In genomic region chr17:38349097-38349904, GRCh38 we compare ENCODE assay signal across 8 cellular contexts. TPM values are rescaled to one million over a fixed set of nuclear protein-coding genes. Genes with fewer than 3 reads are reported as not detected.
DNase-seq lines count a peak whose midpoint lies in the region; ATAC-seq and TF ChIP-seq lines count a peak whose summit lies in the region.

No MANE protein-coding gene starts in this region.

- no peak for TF ChIP-seq EP300 in ovary (IDR thresholded peaks at IDR 0.05)

- intact Hi-C loops in ovary (cut with DNase I): loop anchor here in 2 of 4 donors (2.0 to 10.0 kb wide), 4 partner anchors 68 to 316 kb away; no protein-coding TSS in a partner anchor

- H3K27ac ChIP-seq in ovary (no peak overlapping the region), thymus (ENCODE audit: low read depth) (peak overlapping the region; percentile 0)

- peak; percentile 99 for TF ChIP-seq CTCF in NB4 (IDR thresholded peaks at IDR 0.05; ENCODE audit: low read depth, low read length)
- TF ChIP-seq CTCF in ovary (IDR thresholded peaks at IDR 0.05): peak; percentile 71 to 81 (median 74)

- no peak for ATAC-seq in HG03139 (IDR thresholded peaks at IDR 0.05; ENCODE audit: unreplicated experiment)

- H3K36me3 ChIP-seq in ovary (no peaks in the 10 kb centered on the region), thymus (ENCODE audit: control insufficient read depth, insufficient read depth) (no peaks in the 10 kb centered on the region)

- H3K27me3 ChIP-seq in ovary (no peaks in the 10 kb centered on the region), thymus (ENCODE audit: control insufficient read depth, insufficient read depth) (no peaks in the 10 kb centered on the region)

- 30 to 32% (median 32%) methylated on average over 10 of the region's 10 CpGs for WGBS in ovary, 3 donors
- whole genome bisulfite sequencing in thymus: 33% methylated on average over 10 of the region's 10 CpGs

- H3K9me3 ChIP-seq in ovary (no peaks in the 10 kb centered on the region), thymus (ENCODE audit: control insufficient read depth) (no peaks in the 10 kb centered on the region)

- no peak overlapping the region for H3K4me3 ChIP-seq in NB4 (ENCODE audit: low read depth, low read length)
- H3K4me3 ChIP-seq in ovary: no peak overlapping the region
- H3K4me3 ChIP-seq in thymus (ENCODE audit: low read length): no peak overlapping the region

- DNase-seq in EL (peak; percentile 82), NB4 (ENCODE audit: low read depth) (peak; percentile 90), SHP77 treated with DMSO at 0.1 percent for 48 hours (lab: John Stamatoyannopoulos, UW) (peak; percentile 74), germinal center (ENCODE audit: low spot score) (peak; percentile 65), ovary (peak; percentile 71 to 88 (median 83))
- DNase-seq in activated effector memory CD4-positive, alpha-beta T cell treated with Interleukin-2 at 50 U/mL for 16 hours: peak; percentile 77

- H3K4me1 ChIP-seq in ovary (ENCODE audit: insufficient read depth) (peaks cover 6% of the 10 kb centered on the region), thymus (ENCODE audit: control insufficient read depth, insufficient read depth, low read length) (peaks cover 13% of the 10 kb centered on the region)

- TF ChIP-seq POLR2A in NB4 (IDR thresholded peaks at IDR 0.05; ENCODE audit: extremely low read depth, insufficient read length): no peak
- no peak for TF ChIP-seq POLR2A in ovary (IDR thresholded peaks at IDR 0.05)

RNA-seq across cellular contexts. Expression of gene SOCS7, which starts 2.3 kb away (rescaled TPM):
- total RNA-seq in ovary: 10 to 100 TPM; 12.8 to 23.8 (median 21.1) TPM
- polyA plus RNA-seq in ovary (10 to 100 TPM in 1 of 2 donors, 1 to 10 TPM in 1; 8.9 to 11.2 TPM), thymus (3.5 TPM)

RNA-seq across cellular contexts. Expression of gene GPR179, which starts 5.5 kb away (rescaled TPM):
- under 1 TPM in 6 of 7 donors, not detected in 1; 0.05 to 0.15 (median 0.12) TPM for total RNA-seq in ovary
- polyA plus RNA-seq in ovary (under 1 TPM; 0.02 to 0.08 TPM), thymus (0.05 TPM)

RNA-seq across cellular contexts. Expression of gene MRPL45, which starts 52.3 kb away (rescaled TPM):
- 10 to 100 TPM; 24.5 to 40.8 (median 33.8) TPM for total RNA-seq in ovary
- 10 to 100 TPM; 40.6 to 74.5 TPM for polyA plus RNA-seq in ovary
- 28.4 TPM for polyA plus RNA-seq in thymus
